Comparison of ENCODE assay signal across 31 cellular contexts in genomic region chr6:101120747-101121146, GRCh38.
"Had no signal": no experiment of that assay in that cellular context is flagged by ENCODE, and none has a peak within 500 bp of the region (broad histone marks: within the 10 kb centered on the region; RNA-seq: fewer than 3 reads in every experiment).

No MANE protein-coding gene starts in this region.

- H3K9me3 ChIP-seq: ovary, psoas muscle, spleen, suprapubic skin, testis, tibial artery, transverse colon, upper lobe of right lung, uterus had no signal

- H3K4me3 Mint-ChIP-seq: natural killer cell; nephron; neural progenitor cell; stimulated activated memory B cell treated with anti-CD40 and anti-IgM and Interleukin-4, amounts not matched to agents 10 μg/mL and 1 μg/mL and 100 μg/mL, for 72 hours; stimulated activated naive CD8-positive, alpha-beta T cell treated with anti-CD3 and anti-CD28 coated beads, Interleukin-15, amount 100 ng/mL, for 72 hours; type B pancreatic cell had no signal

- H3K27me3 Mint-ChIP-seq: progenitor cell of endocrine pancreas; stimulated activated memory B cell treated with anti-CD40 and anti-IgM and Interleukin-4, amounts not matched to agents 10 μg/mL and 1 μg/mL and 100 μg/mL, for 72 hours; stimulated activated naive CD8-positive, alpha-beta T cell treated with anti-CD3 and anti-CD28 coated beads, Interleukin-15, amount 100 ng/mL, for 72 hours; type B pancreatic cell had no signal

- DNase-seq: natural killer cell; occipital lobe; ovary; posterior cingulate gyrus; psoas muscle; right cardiac atrium; spleen; stimulated activated CD4-positive, alpha-beta T cell treated with anti-CD3 and anti-CD28 coated beads, Interleukin-12 subunit alpha, Interleukin-12 subunit beta, amount 100 ng/mL, for 4 hours; stimulated activated CD4-positive, alpha-beta T cell treated with anti-CD3 and anti-CD28 coated beads, Interleukin-1b, Interleukin-23, amount 100 ng/mL, for 48 hours; stimulated activated CD4-positive, alpha-beta T cell treated with anti-CD3 and anti-CD28 coated beads, Interleukin-4, amount 100 ng/mL, for 1 hour; stimulated activated CD4-positive, alpha-beta T cell treated with anti-CD3 and anti-CD28 coated beads, Interleukin-4, amount 100 ng/mL, for 4 hours; stimulated activated CD8-positive, alpha-beta memory T cell treated with anti-CD3 and anti-CD28 coated beads, Interleukin-4, amount 100 ng/mL, for 48 hours; stimulated activated naive CD4-positive, alpha-beta T cell; stimulated activated naive CD8-positive, alpha-beta T cell treated with anti-CD3 and anti-CD28 coated beads, Interleukin-15, amount 100 ng/mL, for 72 hours; stimulated activated naive CD8-positive, alpha-beta T cell treated with anti-CD3 and anti-CD28 coated beads, Interleukin-15, Interleukin-2, amounts not matched to agents 100 U/mL and 50 U/mL, for 24 hours; substantia nigra; testis; tibial artery; transverse colon; upper lobe of right lung; uterus had no signal

- H3K27ac Mint-ChIP-seq: natural killer cell; nephron; neural progenitor cell; progenitor cell of endocrine pancreas; stimulated activated memory B cell treated with anti-CD40 and anti-IgM and Interleukin-4, amounts not matched to agents 10 μg/mL and 1 μg/mL and 100 μg/mL, for 72 hours; stimulated activated naive CD8-positive, alpha-beta T cell treated with anti-CD3 and anti-CD28 coated beads, Interleukin-15, amount 100 ng/mL, for 72 hours; type B pancreatic cell had no signal

- H3K4me3 ChIP-seq: neural progenitor cell, ovary, psoas muscle, skin epidermis, smooth muscle cell, spleen, suprapubic skin, testis, tibial artery, transverse colon, upper lobe of right lung, uterus had no signal

- H3K9me3 Mint-ChIP-seq: nephron; neural progenitor cell; stimulated activated memory B cell treated with anti-CD40 and anti-IgM and Interleukin-4, amounts not matched to agents 10 μg/mL and 1 μg/mL and 100 μg/mL, for 72 hours; type B pancreatic cell had no signal

- H3K4me1 Mint-ChIP-seq: natural killer cell; neural progenitor cell; stimulated activated memory B cell treated with anti-CD40 and anti-IgM and Interleukin-4, amounts not matched to agents 10 μg/mL and 1 μg/mL and 100 μg/mL, for 72 hours; stimulated activated naive CD8-positive, alpha-beta T cell treated with anti-CD3 and anti-CD28 coated beads, Interleukin-15, amount 100 ng/mL, for 72 hours had no signal

- H3K9ac ChIP-seq: neural progenitor cell, parathyroid adenoma had no signal

- H3K36me3 ChIP-seq: neural progenitor cell, ovary, spleen, suprapubic skin, tibial artery, transverse colon, upper lobe of right lung, uterus had no signal

- ATAC-seq: natural killer cell; psoas muscle; right cardiac atrium; sciatic nerve; stimulated activated memory B cell treated with anti-CD40 and anti-IgM and Interleukin-4, amounts not matched to agents 10 μg/mL and 1 μg/mL and 100 μg/mL, for 72 hours; stimulated activated naive CD8-positive, alpha-beta T cell treated with anti-CD3 and anti-CD28 coated beads, Interleukin-15, amount 100 ng/mL, for 72 hours; stimulated activated naive CD8-positive, alpha-beta T cell treated with anti-CD3 and anti-CD28 coated beads, Interleukin-15, Interleukin-2, amounts not matched to agents 100 U/mL and 50 U/mL, for 24 hours; upper lobe of right lung had no signal

- H3K36me3 Mint-ChIP-seq: natural killer cell; neural progenitor cell; stimulated activated memory B cell treated with anti-CD40 and anti-IgM and Interleukin-4, amounts not matched to agents 10 μg/mL and 1 μg/mL and 100 μg/mL, for 72 hours; type B pancreatic cell had no signal

- H3K27ac ChIP-seq: neural progenitor cell, ovary, parathyroid adenoma, psoas muscle, skin epidermis, spleen, suprapubic skin, testis, tibial artery, transverse colon, upper lobe of right lung, uterus had no signal

- H3K4me1 ChIP-seq: parathyroid adenoma, psoas muscle, spleen, suprapubic skin, testis, upper lobe of right lung, uterus had no signal
